ENCODE assay signal across 2 cellular contexts in genomic region chr11:67648140-67648795, GRCh38.
TF ChIP-seq lines count a peak whose summit lies in the region.

No MANE protein-coding gene starts in this region.

TF ChIP-seq in K562, 482 proteins besides CTCF, POLR2A, EP300 and RAD21:
- no peak for TF ChIP-seq SPI1 (IDR thresholded peaks at IDR 0.05; ENCODE audit: borderline replicate concordance, low read depth, low read length)
- 0 out of 2 replicates have a peak, but pooled peaks have one; percentile 33 for TF ChIP-seq RB1 (IDR thresholded peaks at IDR 0.05; ENCODE audit: low read depth)
- no peak for TF ChIP-seq ZNF431 (CRISPR knock-in tag; IDR thresholded peaks at IDR 0.05)
- TF ChIP-seq POLR2B (IDR thresholded peaks at IDR 0.05; ENCODE audit: low read depth, partially characterized antibody): no peak
- peak; percentile 41; the same call in 1 of the 2 replicates for TF ChIP-seq SMC3 (conservative IDR thresholded peaks at IDR 0.05; ENCODE audit: insufficient read depth, low read depth, low read length)
- TF ChIP-seq UBTF (IDR thresholded peaks at IDR 0.05; ENCODE audit: borderline replicate concordance in 1 of 2, low read depth in 2 of 2, low read length in 2 of 2): 0 out of 4 replicates have a peak, but pooled peaks of 1 of the 2 experiments have one; percentile 61
- TF ChIP-seq ZNF668 (CRISPR knock-in tag; IDR thresholded peaks at IDR 0.05): no peak
- TF ChIP-seq ETV6 (IDR thresholded peaks at IDR 0.05; ENCODE audit: borderline replicate concordance in 1 of 2, low read depth in 2 of 2, low read length in 1 of 2): no peak
- TF ChIP-seq ETV6 (CRISPR knock-in tag; IDR thresholded peaks at IDR 0.05; ENCODE audit: borderline replicate concordance): no peak
- no peak for TF ChIP-seq IFI16 (CRISPR knock-in tag; IDR thresholded peaks at IDR 0.05)
- TF ChIP-seq KAT7 (CRISPR knock-in tag; IDR thresholded peaks at IDR 0.05; ENCODE audit: borderline replicate concordance): no peak
- TF ChIP-seq, protein P1, sequence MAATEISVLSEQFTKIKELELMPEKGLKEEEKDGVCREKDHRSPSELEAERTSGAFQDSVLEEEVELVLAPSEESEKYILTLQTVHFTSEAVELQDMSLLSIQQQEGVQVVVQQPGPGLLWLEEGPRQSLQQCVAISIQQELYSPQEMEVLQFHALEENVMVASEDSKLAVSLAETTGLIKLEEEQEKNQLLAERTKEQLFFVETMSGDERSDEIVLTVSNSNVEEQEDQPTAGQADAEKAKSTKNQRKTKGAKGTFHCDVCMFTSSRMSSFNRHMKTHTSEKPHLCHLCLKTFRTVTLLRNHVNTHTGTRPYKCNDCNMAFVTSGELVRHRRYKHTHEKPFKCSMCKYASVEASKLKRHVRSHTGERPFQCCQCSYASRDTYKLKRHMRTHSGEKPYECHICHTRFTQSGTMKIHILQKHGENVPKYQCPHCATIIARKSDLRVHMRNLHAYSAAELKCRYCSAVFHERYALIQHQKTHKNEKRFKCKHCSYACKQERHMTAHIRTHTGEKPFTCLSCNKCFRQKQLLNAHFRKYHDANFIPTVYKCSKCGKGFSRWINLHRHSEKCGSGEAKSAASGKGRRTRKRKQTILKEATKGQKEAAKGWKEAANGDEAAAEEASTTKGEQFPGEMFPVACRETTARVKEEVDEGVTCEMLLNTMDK (IDR thresholded peaks at IDR 0.05; ENCODE audit: borderline replicate concordance, insufficient read depth, low read depth, low read length, poor library complexity, severe bottlenecking): peak; percentile 49

TF ChIP-seq in HEK293T, 16 proteins besides CTCF, POLR2A, EP300 and RAD21:
- no peak for TF ChIP-seq ZNF384 (IDR thresholded peaks at IDR 0.05)
- no peak for TF ChIP-seq CTBP1 (IDR thresholded peaks at IDR 0.05; ENCODE audit: borderline replicate concordance)
- no peak for TF ChIP-seq FOXM1 (IDR thresholded peaks at IDR 0.05; ENCODE audit: borderline replicate concordance)
- no peak for TF ChIP-seq HDGF (IDR thresholded peaks at IDR 0.05; ENCODE audit: borderline replicate concordance)
- TF ChIP-seq L3MBTL2 (conservative IDR thresholded peaks at IDR 0.05): no peak
- no peak for TF ChIP-seq ARNT (IDR thresholded peaks at IDR 0.05)
- no peak for TF ChIP-seq FOXA1 (IDR thresholded peaks at IDR 0.05)
